In genomic region chr1:185789846-185790735, GRCh38 we compare ENCODE assay signal across 13 cellular contexts. TPM values are rescaled to one million over a fixed set of nuclear protein-coding genes. Genes with fewer than 3 reads are reported as not detected.
DNase-seq lines count a peak whose midpoint lies in the region; ATAC-seq and TF ChIP-seq lines count a peak whose summit lies in the region.
"Had no signal": no experiment of that assay in that cellular context is flagged by ENCODE, and none has a peak within 500 bp of the region (broad histone marks: within the 10 kb centered on the region; RNA-seq: fewer than 3 reads in every experiment).

No MANE protein-coding gene starts in this region.

- no peak overlapping the region for H3K9ac ChIP-seq in HCT116 (ENCODE audit: low read length)

- peak overlapping the region; percentile 19 for H2AFZ ChIP-seq in HCT116 (ENCODE audit: low read depth, low read length, poor library complexity, severe bottlenecking)

- no peaks in the 10 kb centered on the region for H3K79me2 ChIP-seq in HCT116 (ENCODE audit: insufficient read depth, low read length)

- no peak for TF ChIP-seq CTCF in HCT116 (IDR thresholded peaks at IDR 0.05 in 2 of 3, conservative IDR thresholded peaks at IDR 0.05 in 1 of 3; ENCODE audit: borderline replicate concordance in 1 of 3, insufficient read depth in 1 of 3, low read depth in 2 of 3, low read length in 2 of 3)
- no peak for TF ChIP-seq CTCF in astrocyte of the cerebellum (IDR thresholded peaks at IDR 0.05; ENCODE audit: low read depth, low read length, missing control alignments)
- no peak for TF ChIP-seq CTCF in gastroesophageal sphincter (IDR thresholded peaks at IDR 0.05)
- TF ChIP-seq CTCF in Peyer's patch (IDR thresholded peaks at IDR 0.05), result no peak

- no peaks in the 10 kb centered on the region for H3K9me2 ChIP-seq in HCT116 (ENCODE audit: insufficient read depth)

- in situ Hi-C loops in astrocyte of the cerebellum (cut with HindIII; ENCODE audit: low sequenced_read_pairs), result no loop called here

- TF ChIP-seq POLR2A in HCT116 (IDR thresholded peaks at IDR 0.05; ENCODE audit: borderline replicate concordance, extremely low read depth, insufficient read depth, insufficient read length), result no peak
- TF ChIP-seq POLR2A in gastroesophageal sphincter (IDR thresholded peaks at IDR 0.05), result no peak
- TF ChIP-seq POLR2A in Peyer's patch (IDR thresholded peaks at IDR 0.05), result no peak

- H3K36me3 ChIP-seq in HCT116 (ENCODE audit: control insufficient read depth in 1 of 2, insufficient read depth in 2 of 2, low read length in 2 of 2) (no peaks in the 10 kb centered on the region), gastroesophageal sphincter (no peaks in the 10 kb centered on the region), Peyer's patch (no peaks in the 10 kb centered on the region)

- no peak for ATAC-seq in HCT116
- no peak for ATAC-seq in gastroesophageal sphincter
- ATAC-seq in HG03342 (IDR thresholded peaks at IDR 0.05; ENCODE audit: unreplicated experiment), result no peak
- ATAC-seq in left lobe of liver, result no peak
- ATAC-seq: esophagus mucosa; stimulated activated naive CD8-positive, alpha-beta T cell treated with anti-CD3 and anti-CD28 coated beads, Interleukin-15, Interleukin-2, amounts not matched to agents 100 U/mL and 50 U/mL, for 24 hours had no signal

- no peak overlapping the region for H3K4me3 ChIP-seq in HCT116 (replicated peaks in 1 of 2; ENCODE audit: low read depth in 1 of 2, low read length in 2 of 2)
- H3K4me3 ChIP-seq in astrocyte of the cerebellum (ENCODE audit: low read depth, low read length), result no peak overlapping the region
- no peak overlapping the region for H3K4me3 ChIP-seq in gastroesophageal sphincter
- no peak overlapping the region for H3K4me3 ChIP-seq in Peyer's patch

- TF ChIP-seq EP300 in gastroesophageal sphincter (IDR thresholded peaks at IDR 0.05), result no peak

- TF ChIP-seq RAD21 in HCT116 (IDR thresholded peaks at IDR 0.05; ENCODE audit: low read depth), result no peak

- CTCF ChIA-PET in HCT116 (lab: Charles Lee), result no interaction called here

- DNase-seq in HCT116 (ENCODE audit: low read depth, low spot score), result no peak
- peak; percentile 35 for DNase-seq in astrocyte of the cerebellum (ENCODE audit: low read depth)
- peak; percentile 60 for DNase-seq in pulmonary artery endothelial cell (ENCODE audit: low read depth, low spot score)
- no peak for DNase-seq in left lobe of liver (ENCODE audit: low spot score)
- no peak for DNase-seq in NCI-H2196 (lab: John Stamatoyannopoulos, UW; ENCODE audit: unreplicated experiment)
- DNase-seq in Peyer's patch, result no peak
- DNase-seq: activated CD4-positive, alpha-beta T cell treated with anti-CD3 and anti-CD28 coated beads, Interleukin-2, amount 50 U/mL, for 48 hours; central memory CD4-positive, alpha-beta T cell; stimulated activated naive CD8-positive, alpha-beta T cell treated with anti-CD3 and anti-CD28 coated beads, Interleukin-15, Interleukin-2, amounts not matched to agents 100 U/mL and 50 U/mL, for 24 hours had no signal

- no peaks in the 10 kb centered on the region for H3K9me3 ChIP-seq in HCT116 (ENCODE audit: control insufficient read depth in 1 of 2, insufficient read depth in 1 of 2, low read depth in 1 of 2, low read length in 2 of 2)
- no peaks in the 10 kb centered on the region for H3K9me3 ChIP-seq in gastroesophageal sphincter
- no peaks in the 10 kb centered on the region for H3K9me3 ChIP-seq in Peyer's patch

- 25 to 39% methylated on average over 2 of the region's 2 CpGs for WGBS in gastroesophageal sphincter (ENCODE audit: low coverage in 1 of 2), 2 donors

- no peak overlapping the region for H3K4me2 ChIP-seq in HCT116 (ENCODE audit: low read length)

- H3K27me3 ChIP-seq in HCT116 (ENCODE audit: insufficient read depth, low read length) (no peaks in the 10 kb centered on the region), gastroesophageal sphincter (no peaks in the 10 kb centered on the region), Peyer's patch (no peaks in the 10 kb centered on the region)

- H4K20me1 ChIP-seq in HCT116 (ENCODE audit: insufficient read depth), result no peaks in the 10 kb centered on the region

- intact Hi-C loops in HCT116 (cut with micrococcal nuclease), result no loop called here

- no TSS peak for BruUV-seq in HCT116 (replicated peaks; lab: Mats Ljungman, UMichigan)

- H3K27ac ChIP-seq in HCT116 (ENCODE audit: low read depth, low read length) (no peak overlapping the region), gastroesophageal sphincter (peak overlapping the region in 3 of 4 donors; percentile 14 to 46 (median 46)), Peyer's patch (no peak overlapping the region)

- POLR2A ChIA-PET in HCT116 (lab: Charles Lee), result no interaction called here

- no peaks in the 10 kb centered on the region for H3K4me1 ChIP-seq in HCT116 (ENCODE audit: control insufficient read depth in 1 of 2, insufficient read depth in 2 of 2, low read length in 2 of 2)
- H3K4me1 ChIP-seq in gastroesophageal sphincter, result peaks cover 8 to 49% (median 9%) of the 10 kb centered on the region in 3 donors
- no peaks in the 10 kb centered on the region for H3K4me1 ChIP-seq in Peyer's patch

- RAD21 ChIA-PET in HCT116 (lab: Charles Lee; ENCODE audit: low non-redundant PET in 1 of 2, low total read pairs in 2 of 2, uncharacterized antibody in 2 of 2, unreplicated experiment in 2 of 2), result no interaction called here

TF ChIP-seq in HCT116, 20 proteins besides CTCF, POLR2A, EP300 and RAD21:
- TF ChIP-seq ATF3 (IDR thresholded peaks at IDR 0.05), result no peak
- TF ChIP-seq POLR2AphosphoS5 (IDR thresholded peaks at IDR 0.05; ENCODE audit: low read depth, low read length), result no peak
- TF ChIP-seq ZFX (IDR thresholded peaks at IDR 0.05), result no peak
- TF ChIP-seq SP1 (IDR thresholded peaks at IDR 0.05; ENCODE audit: low read depth), result no peak
- no peak for TF ChIP-seq EGR1 (IDR thresholded peaks at IDR 0.05; ENCODE audit: low read depth)
- no peak for TF ChIP-seq EZH2phosphoT487 (IDR thresholded peaks at IDR 0.05; ENCODE audit: borderline replicate concordance)
- no peak for TF ChIP-seq CEBPB (IDR thresholded peaks at IDR 0.05; ENCODE audit: low read depth)
- no peak for TF ChIP-seq JUND (IDR thresholded peaks at IDR 0.05)
- no peak for TF ChIP-seq EZH2 (IDR thresholded peaks at IDR 0.05)
- no peak for TF ChIP-seq ZNF274 (IDR thresholded peaks at IDR 0.05; ENCODE audit: low read depth, low read length)
- no peak for TF ChIP-seq CBX3 (IDR thresholded peaks at IDR 0.05; ENCODE audit: low read depth)
- no peak for TF ChIP-seq TCF7L2 (IDR thresholded peaks at IDR 0.05; ENCODE audit: borderline replicate concordance, extremely low read depth, insufficient read depth, insufficient read length)
- TF ChIP-seq ZBTB33 (IDR thresholded peaks at IDR 0.05; ENCODE audit: extremely low read depth, insufficient replicate concordance, low read length), result no peak
- TF ChIP-seq SIN3A (IDR thresholded peaks at IDR 0.05; ENCODE audit: low read depth), result no peak

RNA-seq across cellular contexts. Expression of gene HMCN1, which starts 55.9 kb away (rescaled TPM):
- total RNA-seq in HCT116 (2021; ENCODE audit: unreplicated experiment), result 0.59 TPM
- 0.22 and 0.42 TPM in 2 replicates for polyA plus RNA-seq in HCT116 (2012)
- total RNA-seq in gastroesophageal sphincter, result 10 to 100 TPM; 11.6 to 95.9 (median 78.6) TPM
- 10.8 and 12.6 TPM in 2 replicates for total RNA-seq in pulmonary artery endothelial cell
- 8.6 TPM for total RNA-seq in left lobe of liver
- total RNA-seq in Peyer's patch, result 10 to 100 TPM in 2 of 4 donors, 1 to 10 TPM in 2; 1.5 to 18.2 (median 7.1) TPM
- polyA plus RNA-seq: CD14-positive monocyte had no signal

Comparison
In these comparisons a context has a peak if more than half of its experiments do, and no peak if none do; other contexts are left out.
1. DNase-seq: peak in astrocyte of the cerebellum (single experiment) and pulmonary artery endothelial cell (single experiment); none in HCT116 (single experiment), left lobe of liver (single experiment), NCI-H2196 (single experiment) and Peyer's patch (0 of 3).
2. H3K27ac ChIP-seq: peak in gastroesophageal sphincter (3 of 4); none in HCT116 (single experiment) and Peyer's patch (0 of 4).